In genomic region chr11:10931761-10932700, GRCh38 we compare ENCODE assay signal across 8 cellular contexts.
DNase-seq lines count a peak whose midpoint lies in the region; ATAC-seq, FAIRE-seq and TF ChIP-seq lines count a peak whose summit lies in the region.

No MANE protein-coding gene starts in this region.

- peak overlapping the region in 7 of 11 experiments; percentile 52 to 87 (median 73); a peak in 14 of 22 replicates for H3K9ac ChIP-seq in BLaER1 treated with 17β-estradiol and CSF1 and Interleukin-3, amounts not matched to agents 10 nM and 100 nM
- no peak overlapping the region for H3K9ac ChIP-seq in KMS-11

- H3K27ac ChIP-seq in BLaER1 treated with 17β-estradiol and CSF1 and Interleukin-3, amounts not matched to agents 10 nM and 100 nM, result peak overlapping the region in 3 of 11 experiments; percentile 60 to 86 (median 80); a peak in 5 of 22 replicates
- H3K27ac ChIP-seq in KMS-11 (no peak overlapping the region), suprapubic skin (peak overlapping the region; percentile 93)

- TF ChIP-seq POLR2A in suprapubic skin (IDR thresholded peaks at IDR 0.05), result no peak

- ATAC-seq in left lobe of liver (peak; percentile 6), HG03565 (IDR thresholded peaks at IDR 0.05; ENCODE audit: unreplicated experiment) (no peak), HG03432 (IDR thresholded peaks at IDR 0.05; ENCODE audit: unreplicated experiment) (no peak), HG02678 (IDR thresholded peaks at IDR 0.05; ENCODE audit: unreplicated experiment) (no peak)

- H2AFZ ChIP-seq in KMS-11 (ENCODE audit: low read depth), result peak overlapping the region; percentile 26; the same call in 1 of the 2 replicates

- TF ChIP-seq CTCF in KMS-11 (conservative IDR thresholded peaks at IDR 0.05; ENCODE audit: low read depth, low read length) (no peak), bronchial epithelial cell (IDR thresholded peaks at IDR 0.05; ENCODE audit: insufficient read depth, low read length, severe bottlenecking) (no peak), suprapubic skin (IDR thresholded peaks at IDR 0.05) (no peak)

- peaks cover 0 to 28% (median 14%) of the 10 kb centered on the region in 10 experiments; a peak in 15 of 20 replicates for H3K4me1 ChIP-seq in BLaER1 treated with 17β-estradiol and CSF1 and Interleukin-3, amounts not matched to agents 10 nM and 100 nM
- peaks cover 3% of the 10 kb centered on the region for H3K4me1 ChIP-seq in KMS-11 (ENCODE audit: low read depth, poor library complexity, severe bottlenecking)
- H3K4me1 ChIP-seq in suprapubic skin, result peaks cover 31% of the 10 kb centered on the region

- 22% methylated on average over 14 of the region's 14 CpGs for WGBS in suprapubic skin

- peak overlapping the region; percentile 58 to 75 (median 66) for H3K4me3 ChIP-seq in BLaER1 treated with 17β-estradiol and CSF1 and Interleukin-3, amounts not matched to agents 10 nM and 100 nM
- H3K4me3 ChIP-seq in KMS-11 (IDR thresholded peaks at IDR 0.05; ENCODE audit: insufficient read depth, low read depth, low read length) (no peak overlapping the region), bronchial epithelial cell (ENCODE audit: low read depth, low read length) (peak overlapping the region; percentile 45), suprapubic skin (peak overlapping the region; percentile 71)

- H4K20me1 ChIP-seq in BLaER1 treated with 17β-estradiol and CSF1 and Interleukin-3, amounts not matched to agents 10 nM and 100 nM, result peaks cover 0 to 11% (median 0%) of the 10 kb centered on the region in 11 experiments; a peak in 6 of 22 replicates
- no peaks in the 10 kb centered on the region for H4K20me1 ChIP-seq in KMS-11 (ENCODE audit: insufficient read depth)

- no peak for FAIRE-seq in bronchial epithelial cell (lab: Jason Lieb, UNC)

- peak overlapping the region; percentile 93 to 99 (median 98) for H3K4me2 ChIP-seq in BLaER1 treated with 17β-estradiol and CSF1 and Interleukin-3, amounts not matched to agents 10 nM and 100 nM
- no peak overlapping the region for H3K4me2 ChIP-seq in KMS-11

- TF ChIP-seq EP300 in suprapubic skin (IDR thresholded peaks at IDR 0.05), result no peak

- H3K9me3 ChIP-seq in BLaER1 treated with 17β-estradiol and CSF1 and Interleukin-3, amounts not matched to agents 10 nM and 100 nM (replicated peaks in 1 of 11), result no peaks in the 10 kb centered on the region
- H3K9me3 ChIP-seq in suprapubic skin, result no peaks in the 10 kb centered on the region

- DNase-seq in bronchial epithelial cell (ENCODE audit: low read depth), result no peak
- DNase-seq in left lobe of liver (ENCODE audit: low spot score), result no peak
- no peak for DNase-seq in suprapubic skin (ENCODE audit: low spot score in 2 of 2)

- no peaks in the 10 kb centered on the region for H3K79me2 ChIP-seq in KMS-11 (ENCODE audit: insufficient read depth, low read depth)

- no peaks in the 10 kb centered on the region for H3K36me3 ChIP-seq in BLaER1 treated with 17β-estradiol and CSF1 and Interleukin-3, amounts not matched to agents 10 nM and 100 nM
- no peaks in the 10 kb centered on the region for H3K36me3 ChIP-seq in KMS-11 (ENCODE audit: insufficient read depth)
- H3K36me3 ChIP-seq in bronchial epithelial cell (ENCODE audit: control insufficient read depth, insufficient read depth, low read length), result no peaks in the 10 kb centered on the region
- no peaks in the 10 kb centered on the region for H3K36me3 ChIP-seq in suprapubic skin

- peaks cover 42 to 65% (median 57%) of the 10 kb centered on the region in 11 experiments for H3K27me3 ChIP-seq in BLaER1 treated with 17β-estradiol and CSF1 and Interleukin-3, amounts not matched to agents 10 nM and 100 nM
- H3K27me3 ChIP-seq in KMS-11 (ENCODE audit: insufficient read depth, low read depth) (no peaks in the 10 kb centered on the region), bronchial epithelial cell (ENCODE audit: control insufficient read depth, insufficient read depth, low read length) (no peaks in the 10 kb centered on the region), suprapubic skin (no peaks in the 10 kb centered on the region)
